Comparison of ENCODE assay signal across 1 cellular context in the genomic region with DNA sequence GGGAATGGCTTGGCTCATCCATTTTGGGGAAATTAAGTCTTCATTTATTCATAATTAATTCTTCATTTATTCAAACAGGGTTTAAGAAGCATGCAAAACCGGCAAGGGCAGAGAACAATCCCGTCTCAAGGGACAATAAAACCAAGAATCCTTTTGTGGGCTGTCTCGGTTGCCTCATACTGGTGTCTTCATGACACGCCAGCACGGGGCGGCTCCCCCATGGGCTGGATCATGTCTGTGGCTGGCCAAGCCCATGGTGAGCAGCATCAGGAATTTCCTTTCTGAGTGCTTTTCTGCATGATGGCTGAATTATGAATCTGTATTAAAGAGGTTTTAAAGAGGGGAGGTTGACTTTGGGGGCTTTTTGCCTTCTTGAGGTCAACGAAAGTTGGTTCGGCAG.
TF ChIP-seq lines count a peak whose summit lies in the region.

No MANE protein-coding gene starts in this region.

TF ChIP-seq in SK-N-SH, 30 proteins besides CTCF, POLR2A, EP300 and RAD21 (continued from another document):
- TF ChIP-seq USF1 (IDR thresholded peaks at IDR 0.05; ENCODE audit: borderline replicate concordance, low read depth): no peak
- TF ChIP-seq, protein P1, sequence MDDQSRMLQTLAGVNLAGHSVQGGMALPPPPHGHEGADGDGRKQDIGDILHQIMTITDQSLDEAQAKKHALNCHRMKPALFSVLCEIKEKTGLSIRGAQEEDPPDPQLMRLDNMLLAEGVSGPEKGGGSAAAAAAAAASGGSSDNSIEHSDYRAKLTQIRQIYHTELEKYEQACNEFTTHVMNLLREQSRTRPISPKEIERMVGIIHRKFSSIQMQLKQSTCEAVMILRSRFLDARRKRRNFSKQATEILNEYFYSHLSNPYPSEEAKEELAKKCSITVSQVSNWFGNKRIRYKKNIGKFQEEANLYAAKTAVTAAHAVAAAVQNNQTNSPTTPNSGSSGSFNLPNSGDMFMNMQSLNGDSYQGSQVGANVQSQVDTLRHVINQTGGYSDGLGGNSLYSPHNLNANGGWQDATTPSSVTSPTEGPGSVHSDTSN (IDR thresholded peaks at IDR 0.05): no peak
- no peak for TF ChIP-seq RFX5 (IDR thresholded peaks at IDR 0.05; ENCODE audit: low read length)
